In the genomic region with DNA sequence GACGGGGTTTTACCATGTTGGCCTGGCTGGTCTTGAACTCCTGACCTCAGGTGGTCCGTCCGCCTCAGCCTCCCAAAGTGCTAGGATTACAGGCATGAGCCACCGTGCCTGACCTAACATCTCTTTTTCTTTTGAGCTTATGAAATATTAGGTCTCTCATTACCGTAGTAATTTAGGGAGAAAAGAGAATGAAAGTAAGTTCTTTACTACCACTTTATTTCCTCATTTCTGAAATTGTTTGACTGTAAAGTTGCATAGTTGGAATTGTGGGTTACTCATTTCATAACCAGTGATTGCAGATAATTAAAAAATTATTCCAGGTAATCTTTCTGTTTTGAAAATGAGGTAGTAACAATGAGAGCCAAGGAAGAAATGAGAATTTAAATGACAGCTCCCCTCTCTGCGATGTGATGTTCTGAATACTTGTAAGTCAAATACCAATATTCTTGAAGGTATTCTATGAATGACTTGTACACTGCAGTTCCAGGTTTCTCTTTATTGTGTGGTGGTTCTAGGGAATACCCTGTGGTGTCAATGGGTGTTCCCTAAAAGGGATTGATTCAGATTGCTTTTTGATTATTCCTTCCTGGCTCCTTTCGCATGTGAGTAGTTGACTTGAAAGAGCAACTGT, we compare ENCODE assay signal across 1 cellular context.
TF ChIP-seq lines count a peak whose summit lies in the region.

No MANE protein-coding gene starts in this region.

TF ChIP-seq in GM23338, 12 proteins besides CTCF, POLR2A, EP300 and RAD21:
- TF ChIP-seq EZH2phosphoT487 (IDR thresholded peaks at IDR 0.05; ENCODE audit: unreplicated experiment) (no peak), ZNF331 (CRISPR knock-in tag; IDR thresholded peaks at IDR 0.05; ENCODE audit: low read depth) (no peak), POLR2AphosphoS5 (IDR thresholded peaks at IDR 0.05; ENCODE audit: low read depth) (no peak)
- TF ChIP-seq, protein P1, sequence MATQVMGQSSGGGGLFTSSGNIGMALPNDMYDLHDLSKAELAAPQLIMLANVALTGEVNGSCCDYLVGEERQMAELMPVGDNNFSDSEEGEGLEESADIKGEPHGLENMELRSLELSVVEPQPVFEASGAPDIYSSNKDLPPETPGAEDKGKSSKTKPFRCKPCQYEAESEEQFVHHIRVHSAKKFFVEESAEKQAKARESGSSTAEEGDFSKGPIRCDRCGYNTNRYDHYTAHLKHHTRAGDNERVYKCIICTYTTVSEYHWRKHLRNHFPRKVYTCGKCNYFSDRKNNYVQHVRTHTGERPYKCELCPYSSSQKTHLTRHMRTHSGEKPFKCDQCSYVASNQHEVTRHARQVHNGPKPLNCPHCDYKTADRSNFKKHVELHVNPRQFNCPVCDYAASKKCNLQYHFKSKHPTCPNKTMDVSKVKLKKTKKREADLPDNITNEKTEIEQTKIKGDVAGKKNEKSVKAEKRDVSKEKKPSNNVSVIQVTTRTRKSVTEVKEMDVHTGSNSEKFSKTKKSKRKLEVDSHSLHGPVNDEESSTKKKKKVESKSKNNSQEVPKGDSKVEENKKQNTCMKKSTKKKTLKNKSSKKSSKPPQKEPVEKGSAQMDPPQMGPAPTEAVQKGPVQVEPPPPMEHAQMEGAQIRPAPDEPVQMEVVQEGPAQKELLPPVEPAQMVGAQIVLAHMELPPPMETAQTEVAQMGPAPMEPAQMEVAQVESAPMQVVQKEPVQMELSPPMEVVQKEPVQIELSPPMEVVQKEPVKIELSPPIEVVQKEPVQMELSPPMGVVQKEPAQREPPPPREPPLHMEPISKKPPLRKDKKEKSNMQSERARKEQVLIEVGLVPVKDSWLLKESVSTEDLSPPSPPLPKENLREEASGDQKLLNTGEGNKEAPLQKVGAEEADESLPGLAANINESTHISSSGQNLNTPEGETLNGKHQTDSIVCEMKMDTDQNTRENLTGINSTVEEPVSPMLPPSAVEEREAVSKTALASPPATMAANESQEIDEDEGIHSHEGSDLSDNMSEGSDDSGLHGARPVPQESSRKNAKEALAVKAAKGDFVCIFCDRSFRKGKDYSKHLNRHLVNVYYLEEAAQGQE (IDR thresholded peaks at IDR 0.05; ENCODE audit: unreplicated experiment) = no peak
TF ChIP-seq in GM23338: peak in this region for 0.
